9 cellular contexts compared by ENCODE assay signal in genomic region chr1:8516793-8517556, GRCh38.
DNase-seq lines count a peak whose midpoint lies in the region; ATAC-seq and TF ChIP-seq lines count a peak whose summit lies in the region.
"Had no signal": no experiment of that assay in that cellular context is flagged by ENCODE, and none has a peak within 500 bp of the region (broad histone marks: within the 10 kb centered on the region; RNA-seq: fewer than 3 reads in every experiment).

No MANE protein-coding gene starts in this region.

- POLR2A ChIA-PET in HEK293T (lab: Yijun Ruan, JAX): interaction anchor here (1.3 kb wide), 1 partner anchor 9 kb away, joined by 9 read pairs; no protein-coding TSS in a partner anchor

- H3K27ac ChIP-seq in psoas muscle: peak overlapping the region; percentile 2
- H3K27ac ChIP-seq: 22Rv1 had no signal

- H3K4me3 ChIP-seq in cardiac fibroblast (replicated peaks in 1 of 2; ENCODE audit: low read depth in 2 of 2, low read length in 2 of 2) (no peak overlapping the region), psoas muscle (no peak overlapping the region), BE2C (ENCODE audit: low read depth, low read length) (no peak overlapping the region)

- TF ChIP-seq CTCF in cardiac fibroblast (IDR thresholded peaks at IDR 0.05; ENCODE audit: low read depth, low read length): no peak
- TF ChIP-seq CTCF in psoas muscle (IDR thresholded peaks at IDR 0.05): no peak
- TF ChIP-seq CTCF in BE2C (IDR thresholded peaks at IDR 0.05; ENCODE audit: low read depth, low read length): no peak

- peaks cover 48% of the 10 kb centered on the region for H3K4me1 ChIP-seq in psoas muscle
- H3K4me1 ChIP-seq in BE2C: no peaks in the 10 kb centered on the region; the same call in 1 of the 2 replicates

- H3K27me3 ChIP-seq in psoas muscle (ENCODE audit: insufficient read depth in 3 of 3, low read length in 2 of 3): no peaks in the 10 kb centered on the region
- H3K27me3 ChIP-seq in BE2C: no peaks in the 10 kb centered on the region

- DNase-seq in DMS153 (lab: John Stamatoyannopoulos, UW) (peak; percentile 27), DMS153 treated with DMSO at 0.1 percent for 48 hours (lab: John Stamatoyannopoulos, UW; ENCODE audit: unreplicated experiment) (no peak), NCI-H524 treated with DMSO at 0.1 percent for 48 hours (lab: John Stamatoyannopoulos, UW) (peak; percentile 85), cardiac fibroblast (ENCODE audit: low read depth in 2 of 2) (peak; percentile 41 to 46), psoas muscle (no peak), HEK293T (ENCODE audit: extremely low spot score) (no peak), BE2C (no peak), SIG-M5 treated with dmso at 0.1 percent for 504 hours (lab: John Stamatoyannopoulos, UW; ENCODE audit: unreplicated experiment) (no peak)

- H3K36me3 ChIP-seq in psoas muscle (ENCODE audit: insufficient read depth in 1 of 2, low read depth in 1 of 2) (peaks cover 0 to under 1% of the 10 kb centered on the region in 2 donors), BE2C (no peaks in the 10 kb centered on the region)

- intact Hi-C loops in psoas muscle (cut with DNase I): no loop called here

- no peaks in the 10 kb centered on the region for H3K9me3 ChIP-seq in psoas muscle
- no peaks in the 10 kb centered on the region for H3K9me3 ChIP-seq in BE2C

- 47 to 63% (median 51%) methylated on average over 6 of the region's 6 CpGs for WGBS in psoas muscle, 3 donors

- peak in 1 of 4 donors; percentile 36 for ATAC-seq in psoas muscle

- CTCF ChIA-PET in HEK293T (lab: Yijun Ruan, JAX): no interaction called here

TF ChIP-seq in HEK293T, 16 proteins besides CTCF, POLR2A, EP300 and RAD21:
- TF ChIP-seq BHLHE40 (IDR thresholded peaks at IDR 0.05; ENCODE audit: borderline replicate concordance) (no peak), ZNF384 (IDR thresholded peaks at IDR 0.05) (no peak), NFRKB (IDR thresholded peaks at IDR 0.05) (no peak), L3MBTL2 (conservative IDR thresholded peaks at IDR 0.05) (no peak), CTBP1 (IDR thresholded peaks at IDR 0.05; ENCODE audit: borderline replicate concordance) (no peak), ARNT (IDR thresholded peaks at IDR 0.05) (no peak), ELF4 (IDR thresholded peaks at IDR 0.05) (no peak), PKNOX1 (IDR thresholded peaks at IDR 0.05) (no peak), HDGF (IDR thresholded peaks at IDR 0.05; ENCODE audit: borderline replicate concordance) (no peak), TARDBP (IDR thresholded peaks at IDR 0.05) (no peak)

Comparison
In these comparisons a context has a peak if more than half of its experiments do, and no peak if none do; other contexts are left out.
1. DNase-seq: peak in DMS153 (single experiment), NCI-H524 treated with DMSO at 0.1 percent for 48 hours (single experiment) and cardiac fibroblast (2 of 2); none in DMS153 treated with DMSO at 0.1 percent for 48 hours (single experiment), psoas muscle (0 of 2), HEK293T (single experiment), BE2C (single experiment) and SIG-M5 treated with dmso at 0.1 percent for 504 hours (single experiment).